ENCODE assay signal across 1 cellular context in the genomic region with DNA sequence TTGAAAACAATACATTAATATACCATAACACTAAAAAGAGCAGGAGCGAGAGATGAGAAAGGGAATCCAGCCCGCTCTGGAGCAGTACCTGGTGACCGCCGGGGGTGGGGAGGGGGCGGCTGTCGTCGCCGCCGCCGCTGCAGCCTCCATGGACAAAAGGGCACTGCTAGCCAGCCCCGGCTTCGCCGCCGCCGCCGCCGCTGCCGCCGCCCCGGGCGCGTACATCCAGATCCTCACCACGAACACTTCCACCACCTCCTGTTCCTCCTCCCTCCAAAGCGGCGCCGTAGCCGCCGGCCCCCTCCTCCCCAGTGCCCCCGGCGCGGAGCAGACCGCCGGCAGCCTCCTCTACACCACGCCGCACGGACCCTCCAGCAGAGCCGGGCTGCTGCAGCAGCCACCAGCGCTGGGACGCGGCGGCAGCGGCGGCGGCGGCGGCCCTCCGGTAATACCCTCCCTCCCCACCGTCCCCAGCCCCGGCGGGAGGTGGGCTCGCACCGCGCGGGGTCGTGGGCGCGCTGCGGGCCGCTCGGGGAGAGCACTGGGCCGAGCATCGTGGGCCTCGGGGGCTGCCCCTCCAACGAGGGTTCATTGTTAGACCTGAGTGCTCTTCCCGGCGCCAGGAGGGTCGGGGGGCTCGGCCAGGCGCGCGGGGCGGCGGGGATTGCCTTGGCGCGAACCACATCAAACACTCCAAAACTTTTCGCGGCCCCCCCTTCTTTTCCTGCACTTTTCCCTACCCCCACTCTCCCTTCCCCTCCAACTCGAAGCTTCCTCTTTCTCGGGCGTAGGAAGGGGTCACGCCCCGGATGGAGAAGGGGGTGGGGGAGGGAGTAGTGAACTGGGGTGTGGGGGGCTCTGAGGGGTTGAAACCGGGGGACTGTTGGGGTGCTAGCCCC.
TF ChIP-seq lines count a peak whose summit lies in the region.

No MANE protein-coding gene starts in this region.

TF ChIP-seq in K562, 482 proteins besides CTCF, POLR2A, EP300 and RAD21 (continued from another document and continues in another):
- TF ChIP-seq SREBF2 (CRISPR knock-in tag; IDR thresholded peaks at IDR 0.05): no peak
- TF ChIP-seq PHF20 (IDR thresholded peaks at IDR 0.05; ENCODE audit: partially characterized antibody): no peak
- 0 out of 2 replicates have a peak, but pooled peaks have one; percentile 39 for TF ChIP-seq GABPB2 (CRISPR knock-in tag; conservative IDR thresholded peaks at IDR 0.05)
- peak; percentile 49; the same call in 1 of the 2 replicates for TF ChIP-seq JUND (IDR thresholded peaks at IDR 0.05; ENCODE audit: borderline replicate concordance, low read depth, low read length)
- no peak for TF ChIP-seq JUND (tag; IDR thresholded peaks at IDR 0.05; ENCODE audit: borderline replicate concordance, low read depth, low read length)
- 0 out of 2 replicates have a peak, but pooled peaks have one; percentile 1 for TF ChIP-seq PTBP1 (IDR thresholded peaks at IDR 0.05; ENCODE audit: low read depth, low read length)
- TF ChIP-seq ARID2 (IDR thresholded peaks at IDR 0.05): no peak
- TF ChIP-seq MTA3 (IDR thresholded peaks at IDR 0.05; ENCODE audit: borderline replicate concordance): peak; percentile 14; the same call in 1 of the 2 replicates
- peak; percentile 47 for TF ChIP-seq NEUROD1 (IDR thresholded peaks at IDR 0.05; ENCODE audit: borderline replicate concordance, low read depth, low read length, partially characterized antibody)
- no peak for TF ChIP-seq ZNF561 (CRISPR knock-in tag; conservative IDR thresholded peaks at IDR 0.05)
- no peak; the same call in 1 of the 2 replicates for TF ChIP-seq ETV5 (CRISPR knock-in tag; IDR thresholded peaks at IDR 0.05; ENCODE audit: low read depth)
- no peak for TF ChIP-seq ZNF316 (IDR thresholded peaks at IDR 0.05)
- peak; percentile 94; the same call in 1 of the 2 replicates for TF ChIP-seq TCF7 (IDR thresholded peaks at IDR 0.05; ENCODE audit: borderline replicate concordance)
- TF ChIP-seq PHB2 (IDR thresholded peaks at IDR 0.05; ENCODE audit: low read depth): no peak
- no peak for TF ChIP-seq BRCA1 (IDR thresholded peaks at IDR 0.05)
- TF ChIP-seq BRCA1 (CRISPR knock-in tag; IDR thresholded peaks at IDR 0.05): peak; percentile 94; the same call in 1 of the 2 replicates
- peak; percentile 86 for TF ChIP-seq SPI1 (IDR thresholded peaks at IDR 0.05; ENCODE audit: borderline replicate concordance, low read depth, low read length)
- TF ChIP-seq CC2D1A (IDR thresholded peaks at IDR 0.05): peak; percentile 22; the same call in 1 of the 2 replicates
- TF ChIP-seq RBM14 (IDR thresholded peaks at IDR 0.05; ENCODE audit: borderline replicate concordance, insufficient read depth, low read depth, low read length): peak; percentile 99
- no peak for TF ChIP-seq YBX1 (IDR thresholded peaks at IDR 0.05)
- TF ChIP-seq COPS2 (conservative IDR thresholded peaks at IDR 0.05): no peak
- no peak for TF ChIP-seq ZNF586 (CRISPR knock-in tag; conservative IDR thresholded peaks at IDR 0.05)
- TF ChIP-seq, protein P1, sequence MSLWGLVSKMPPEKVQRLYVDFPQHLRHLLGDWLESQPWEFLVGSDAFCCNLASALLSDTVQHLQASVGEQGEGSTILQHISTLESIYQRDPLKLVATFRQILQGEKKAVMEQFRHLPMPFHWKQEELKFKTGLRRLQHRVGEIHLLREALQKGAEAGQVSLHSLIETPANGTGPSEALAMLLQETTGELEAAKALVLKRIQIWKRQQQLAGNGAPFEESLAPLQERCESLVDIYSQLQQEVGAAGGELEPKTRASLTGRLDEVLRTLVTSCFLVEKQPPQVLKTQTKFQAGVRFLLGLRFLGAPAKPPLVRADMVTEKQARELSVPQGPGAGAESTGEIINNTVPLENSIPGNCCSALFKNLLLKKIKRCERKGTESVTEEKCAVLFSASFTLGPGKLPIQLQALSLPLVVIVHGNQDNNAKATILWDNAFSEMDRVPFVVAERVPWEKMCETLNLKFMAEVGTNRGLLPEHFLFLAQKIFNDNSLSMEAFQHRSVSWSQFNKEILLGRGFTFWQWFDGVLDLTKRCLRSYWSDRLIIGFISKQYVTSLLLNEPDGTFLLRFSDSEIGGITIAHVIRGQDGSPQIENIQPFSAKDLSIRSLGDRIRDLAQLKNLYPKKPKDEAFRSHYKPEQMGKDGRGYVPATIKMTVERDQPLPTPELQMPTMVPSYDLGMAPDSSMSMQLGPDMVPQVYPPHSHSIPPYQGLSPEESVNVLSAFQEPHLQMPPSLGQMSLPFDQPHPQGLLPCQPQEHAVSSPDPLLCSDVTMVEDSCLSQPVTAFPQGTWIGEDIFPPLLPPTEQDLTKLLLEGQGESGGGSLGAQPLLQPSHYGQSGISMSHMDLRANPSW (CRISPR knock-in tag; IDR thresholded peaks at IDR 0.05): no peak
- TF ChIP-seq, protein P2, sequence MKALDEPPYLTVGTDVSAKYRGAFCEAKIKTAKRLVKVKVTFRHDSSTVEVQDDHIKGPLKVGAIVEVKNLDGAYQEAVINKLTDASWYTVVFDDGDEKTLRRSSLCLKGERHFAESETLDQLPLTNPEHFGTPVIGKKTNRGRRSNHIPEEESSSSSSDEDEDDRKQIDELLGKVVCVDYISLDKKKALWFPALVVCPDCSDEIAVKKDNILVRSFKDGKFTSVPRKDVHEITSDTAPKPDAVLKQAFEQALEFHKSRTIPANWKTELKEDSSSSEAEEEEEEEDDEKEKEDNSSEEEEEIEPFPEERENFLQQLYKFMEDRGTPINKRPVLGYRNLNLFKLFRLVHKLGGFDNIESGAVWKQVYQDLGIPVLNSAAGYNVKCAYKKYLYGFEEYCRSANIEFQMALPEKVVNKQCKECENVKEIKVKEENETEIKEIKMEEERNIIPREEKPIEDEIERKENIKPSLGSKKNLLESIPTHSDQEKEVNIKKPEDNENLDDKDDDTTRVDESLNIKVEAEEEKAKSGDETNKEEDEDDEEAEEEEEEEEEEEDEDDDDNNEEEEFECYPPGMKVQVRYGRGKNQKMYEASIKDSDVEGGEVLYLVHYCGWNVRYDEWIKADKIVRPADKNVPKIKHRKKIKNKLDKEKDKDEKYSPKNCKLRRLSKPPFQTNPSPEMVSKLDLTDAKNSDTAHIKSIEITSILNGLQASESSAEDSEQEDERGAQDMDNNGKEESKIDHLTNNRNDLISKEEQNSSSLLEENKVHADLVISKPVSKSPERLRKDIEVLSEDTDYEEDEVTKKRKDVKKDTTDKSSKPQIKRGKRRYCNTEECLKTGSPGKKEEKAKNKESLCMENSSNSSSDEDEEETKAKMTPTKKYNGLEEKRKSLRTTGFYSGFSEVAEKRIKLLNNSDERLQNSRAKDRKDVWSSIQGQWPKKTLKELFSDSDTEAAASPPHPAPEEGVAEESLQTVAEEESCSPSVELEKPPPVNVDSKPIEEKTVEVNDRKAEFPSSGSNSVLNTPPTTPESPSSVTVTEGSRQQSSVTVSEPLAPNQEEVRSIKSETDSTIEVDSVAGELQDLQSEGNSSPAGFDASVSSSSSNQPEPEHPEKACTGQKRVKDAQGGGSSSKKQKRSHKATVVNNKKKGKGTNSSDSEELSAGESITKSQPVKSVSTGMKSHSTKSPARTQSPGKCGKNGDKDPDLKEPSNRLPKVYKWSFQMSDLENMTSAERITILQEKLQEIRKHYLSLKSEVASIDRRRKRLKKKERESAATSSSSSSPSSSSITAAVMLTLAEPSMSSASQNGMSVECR (CRISPR knock-in tag; IDR thresholded peaks at IDR 0.05): peak; percentile 72; the same call in 1 of the 2 replicates
- no peak for TF ChIP-seq HCFC1 (IDR thresholded peaks at IDR 0.05; ENCODE audit: low read depth, low read length)
- no peak for TF ChIP-seq MYNN (IDR thresholded peaks at IDR 0.05)
- TF ChIP-seq MYNN (CRISPR knock-in tag; IDR thresholded peaks at IDR 0.05): no peak
- TF ChIP-seq, protein P3, sequence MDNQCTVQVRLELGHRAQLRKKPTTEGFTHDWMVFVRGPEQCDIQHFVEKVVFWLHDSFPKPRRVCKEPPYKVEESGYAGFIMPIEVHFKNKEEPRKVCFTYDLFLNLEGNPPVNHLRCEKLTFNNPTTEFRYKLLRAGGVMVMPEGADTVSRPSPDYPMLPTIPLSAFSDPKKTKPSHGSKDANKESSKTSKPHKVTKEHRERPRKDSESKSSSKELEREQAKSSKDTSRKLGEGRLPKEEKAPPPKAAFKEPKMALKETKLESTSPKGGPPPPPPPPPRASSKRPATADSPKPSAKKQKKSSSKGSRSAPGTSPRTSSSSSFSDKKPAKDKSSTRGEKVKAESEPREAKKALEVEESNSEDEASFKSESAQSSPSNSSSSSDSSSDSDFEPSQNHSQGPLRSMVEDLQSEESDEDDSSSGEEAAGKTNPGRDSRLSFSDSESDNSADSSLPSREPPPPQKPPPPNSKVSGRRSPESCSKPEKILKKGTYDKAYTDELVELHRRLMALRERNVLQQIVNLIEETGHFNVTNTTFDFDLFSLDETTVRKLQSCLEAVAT (IDR thresholded peaks at IDR 0.05): peak; percentile 36 to 56; a peak in 3 of 4 replicates
- TF ChIP-seq ZNF589 (CRISPR knock-in tag; IDR thresholded peaks at IDR 0.05; ENCODE audit: low read depth): no peak
- TF ChIP-seq ESRRB (CRISPR knock-in tag; IDR thresholded peaks at IDR 0.05; ENCODE audit: borderline replicate concordance): no peak
- peak; percentile 99 for TF ChIP-seq ZC3H4 (CRISPR knock-in tag; IDR thresholded peaks at IDR 0.05; ENCODE audit: borderline replicate concordance)
- TF ChIP-seq ATF7 (IDR thresholded peaks at IDR 0.05): no peak
- peak; percentile 10; the same call in 1 of the 2 replicates for TF ChIP-seq ELF1 (tag; IDR thresholded peaks at IDR 0.05)
- TF ChIP-seq, protein P4, sequence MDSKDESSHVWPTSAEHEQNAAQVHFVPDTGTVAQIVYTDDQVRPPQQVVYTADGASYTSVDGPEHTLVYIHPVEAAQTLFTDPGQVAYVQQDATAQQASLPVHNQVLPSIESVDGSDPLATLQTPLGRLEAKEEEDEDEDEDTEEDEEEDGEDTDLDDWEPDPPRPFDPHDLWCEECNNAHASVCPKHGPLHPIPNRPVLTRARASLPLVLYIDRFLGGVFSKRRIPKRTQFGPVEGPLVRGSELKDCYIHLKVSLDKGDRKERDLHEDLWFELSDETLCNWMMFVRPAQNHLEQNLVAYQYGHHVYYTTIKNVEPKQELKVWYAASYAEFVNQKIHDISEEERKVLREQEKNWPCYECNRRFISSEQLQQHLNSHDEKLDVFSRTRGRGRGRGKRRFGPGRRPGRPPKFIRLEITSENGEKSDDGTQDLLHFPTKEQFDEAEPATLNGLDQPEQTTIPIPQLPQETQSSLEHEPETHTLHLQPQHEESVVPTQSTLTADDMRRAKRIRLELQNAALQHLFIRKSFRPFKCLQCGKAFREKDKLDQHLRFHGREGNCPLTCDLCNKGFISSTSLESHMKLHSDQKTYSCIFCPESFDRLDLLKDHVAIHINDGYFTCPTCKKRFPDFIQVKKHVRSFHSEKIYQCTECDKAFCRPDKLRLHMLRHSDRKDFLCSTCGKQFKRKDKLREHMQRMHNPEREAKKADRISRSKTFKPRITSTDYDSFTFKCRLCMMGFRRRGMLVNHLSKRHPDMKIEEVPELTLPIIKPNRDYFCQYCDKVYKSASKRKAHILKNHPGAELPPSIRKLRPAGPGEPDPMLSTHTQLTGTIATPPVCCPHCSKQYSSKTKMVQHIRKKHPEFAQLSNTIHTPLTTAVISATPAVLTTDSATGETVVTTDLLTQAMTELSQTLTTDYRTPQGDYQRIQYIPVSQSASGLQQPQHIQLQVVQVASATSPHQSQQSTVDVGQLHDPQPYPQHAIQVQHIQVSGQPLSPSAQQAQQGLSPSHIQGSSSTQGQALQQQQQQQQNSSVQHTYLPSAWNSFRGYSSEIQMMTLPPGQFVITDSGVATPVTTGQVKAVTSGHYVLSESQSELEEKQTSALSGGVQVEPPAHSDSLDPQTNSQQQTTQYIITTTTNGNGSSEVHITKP (IDR thresholded peaks at IDR 0.05; ENCODE audit: partially characterized antibody): peak; percentile 62
- TF ChIP-seq NR2C2 (CRISPR knock-in tag; IDR thresholded peaks at IDR 0.05): no peak
- peak; percentile 97 for TF ChIP-seq NR2C2 (tag; IDR thresholded peaks at IDR 0.05)
- no peak for TF ChIP-seq FOXK2 (conservative IDR thresholded peaks at IDR 0.05 in 1 of 2, IDR thresholded peaks at IDR 0.05 in 1 of 2; ENCODE audit: low read depth in 2 of 2)
- TF ChIP-seq SMARCA4 (IDR thresholded peaks at IDR 0.05): peak; percentile 28; the same call in 1 of the 2 replicates
- TF ChIP-seq, protein P5, sequence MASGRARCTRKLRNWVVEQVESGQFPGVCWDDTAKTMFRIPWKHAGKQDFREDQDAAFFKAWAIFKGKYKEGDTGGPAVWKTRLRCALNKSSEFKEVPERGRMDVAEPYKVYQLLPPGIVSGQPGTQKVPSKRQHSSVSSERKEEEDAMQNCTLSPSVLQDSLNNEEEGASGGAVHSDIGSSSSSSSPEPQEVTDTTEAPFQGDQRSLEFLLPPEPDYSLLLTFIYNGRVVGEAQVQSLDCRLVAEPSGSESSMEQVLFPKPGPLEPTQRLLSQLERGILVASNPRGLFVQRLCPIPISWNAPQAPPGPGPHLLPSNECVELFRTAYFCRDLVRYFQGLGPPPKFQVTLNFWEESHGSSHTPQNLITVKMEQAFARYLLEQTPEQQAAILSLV (tag; IDR thresholded peaks at IDR 0.05): no peak
- no peak for TF ChIP-seq FOXA1 (IDR thresholded peaks at IDR 0.05; ENCODE audit: borderline replicate concordance)
- no peak for TF ChIP-seq ZNF124 (CRISPR knock-in tag; IDR thresholded peaks at IDR 0.05)
- TF ChIP-seq EP400 (IDR thresholded peaks at IDR 0.05): peak; percentile 50; the same call in 1 of the 2 replicates
- TF ChIP-seq RBM25 (IDR thresholded peaks at IDR 0.05; ENCODE audit: low read depth, low read length, severe bottlenecking): peak; percentile 21
- TF ChIP-seq, protein P6, sequence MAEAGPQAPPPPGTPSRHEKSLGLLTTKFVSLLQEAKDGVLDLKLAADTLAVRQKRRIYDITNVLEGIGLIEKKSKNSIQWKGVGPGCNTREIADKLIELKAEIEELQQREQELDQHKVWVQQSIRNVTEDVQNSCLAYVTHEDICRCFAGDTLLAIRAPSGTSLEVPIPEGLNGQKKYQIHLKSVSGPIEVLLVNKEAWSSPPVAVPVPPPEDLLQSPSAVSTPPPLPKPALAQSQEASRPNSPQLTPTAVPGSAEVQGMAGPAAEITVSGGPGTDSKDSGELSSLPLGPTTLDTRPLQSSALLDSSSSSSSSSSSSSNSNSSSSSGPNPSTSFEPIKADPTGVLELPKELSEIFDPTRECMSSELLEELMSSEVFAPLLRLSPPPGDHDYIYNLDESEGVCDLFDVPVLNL (CRISPR knock-in tag; IDR thresholded peaks at IDR 0.05; ENCODE audit: low read depth): no peak
- TF ChIP-seq HDAC6 (IDR thresholded peaks at IDR 0.05; ENCODE audit: low read depth, low read length): no peak
- TF ChIP-seq, protein P7, sequence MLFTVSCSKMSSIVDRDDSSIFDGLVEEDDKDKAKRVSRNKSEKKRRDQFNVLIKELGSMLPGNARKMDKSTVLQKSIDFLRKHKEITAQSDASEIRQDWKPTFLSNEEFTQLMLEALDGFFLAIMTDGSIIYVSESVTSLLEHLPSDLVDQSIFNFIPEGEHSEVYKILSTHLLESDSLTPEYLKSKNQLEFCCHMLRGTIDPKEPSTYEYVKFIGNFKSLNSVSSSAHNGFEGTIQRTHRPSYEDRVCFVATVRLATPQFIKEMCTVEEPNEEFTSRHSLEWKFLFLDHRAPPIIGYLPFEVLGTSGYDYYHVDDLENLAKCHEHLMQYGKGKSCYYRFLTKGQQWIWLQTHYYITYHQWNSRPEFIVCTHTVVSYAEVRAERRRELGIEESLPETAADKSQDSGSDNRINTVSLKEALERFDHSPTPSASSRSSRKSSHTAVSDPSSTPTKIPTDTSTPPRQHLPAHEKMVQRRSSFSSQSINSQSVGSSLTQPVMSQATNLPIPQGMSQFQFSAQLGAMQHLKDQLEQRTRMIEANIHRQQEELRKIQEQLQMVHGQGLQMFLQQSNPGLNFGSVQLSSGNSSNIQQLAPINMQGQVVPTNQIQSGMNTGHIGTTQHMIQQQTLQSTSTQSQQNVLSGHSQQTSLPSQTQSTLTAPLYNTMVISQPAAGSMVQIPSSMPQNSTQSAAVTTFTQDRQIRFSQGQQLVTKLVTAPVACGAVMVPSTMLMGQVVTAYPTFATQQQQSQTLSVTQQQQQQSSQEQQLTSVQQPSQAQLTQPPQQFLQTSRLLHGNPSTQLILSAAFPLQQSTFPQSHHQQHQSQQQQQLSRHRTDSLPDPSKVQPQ (CRISPR knock-in tag; IDR thresholded peaks at IDR 0.05; ENCODE audit: borderline replicate concordance): no peak
